Comparison of ENCODE assay signal across 8 cellular contexts in genomic region chr1:156282479-156283222, GRCh38.
DNase-seq lines count a peak whose midpoint lies in the region; ATAC-seq and TF ChIP-seq lines count a peak whose summit lies in the region.

Gene SMG5 (minus strand): TSS chr1:156282825. CDS start chr1:156282680, 145 bp downstream.

- peak; percentile 73 for ATAC-seq in GM19035 (IDR thresholded peaks at IDR 0.05; ENCODE audit: unreplicated experiment)
- peak; percentile 87 for ATAC-seq in HG03354 (IDR thresholded peaks at IDR 0.05; ENCODE audit: poor library complexity, severe bottlenecking, unreplicated experiment)
- peak; percentile 91 to 93 for ATAC-seq in activated CD4-positive, CD25-positive, alpha-beta regulatory T cell treated with anti-CD3 and anti-CD28 coated beads, Interleukin-2, amount 50 U/mL, for 24 hours

- DNase-seq in AG09319 (ENCODE audit: extremely low read depth, low read depth), result peak; percentile 97
- peak; percentile 97 for DNase-seq in NCI-H446 treated with DMSO at 0.1 percent for 48 hours (lab: John Stamatoyannopoulos, UW)
- DNase-seq in cerebellar cortex (ENCODE audit: low spot score), result peak; percentile 98
- peak; percentile 99 for DNase-seq in islet precursor cell
- DNase-seq in stimulated activated CD4-positive, alpha-beta T cell treated with anti-CD3 and anti-CD28 coated beads, Interleukin-12 subunit alpha, Interleukin-12 subunit beta, amount 100 ng/mL, for 48 hours (ENCODE audit: low read depth in 2 of 3, low spot score in 1 of 3), result peak; percentile 90 to 95 (median 94)

- no peak for TF ChIP-seq CTCF in AG09319 (IDR thresholded peaks at IDR 0.05; ENCODE audit: low read depth, low read length)

Comparison
In these comparisons a context has a peak if more than half of its experiments do, and no peak if none do; other contexts are left out.
1. Peak in every context shown above with its lines: DNase-seq and ATAC-seq.